In the genomic region with DNA sequence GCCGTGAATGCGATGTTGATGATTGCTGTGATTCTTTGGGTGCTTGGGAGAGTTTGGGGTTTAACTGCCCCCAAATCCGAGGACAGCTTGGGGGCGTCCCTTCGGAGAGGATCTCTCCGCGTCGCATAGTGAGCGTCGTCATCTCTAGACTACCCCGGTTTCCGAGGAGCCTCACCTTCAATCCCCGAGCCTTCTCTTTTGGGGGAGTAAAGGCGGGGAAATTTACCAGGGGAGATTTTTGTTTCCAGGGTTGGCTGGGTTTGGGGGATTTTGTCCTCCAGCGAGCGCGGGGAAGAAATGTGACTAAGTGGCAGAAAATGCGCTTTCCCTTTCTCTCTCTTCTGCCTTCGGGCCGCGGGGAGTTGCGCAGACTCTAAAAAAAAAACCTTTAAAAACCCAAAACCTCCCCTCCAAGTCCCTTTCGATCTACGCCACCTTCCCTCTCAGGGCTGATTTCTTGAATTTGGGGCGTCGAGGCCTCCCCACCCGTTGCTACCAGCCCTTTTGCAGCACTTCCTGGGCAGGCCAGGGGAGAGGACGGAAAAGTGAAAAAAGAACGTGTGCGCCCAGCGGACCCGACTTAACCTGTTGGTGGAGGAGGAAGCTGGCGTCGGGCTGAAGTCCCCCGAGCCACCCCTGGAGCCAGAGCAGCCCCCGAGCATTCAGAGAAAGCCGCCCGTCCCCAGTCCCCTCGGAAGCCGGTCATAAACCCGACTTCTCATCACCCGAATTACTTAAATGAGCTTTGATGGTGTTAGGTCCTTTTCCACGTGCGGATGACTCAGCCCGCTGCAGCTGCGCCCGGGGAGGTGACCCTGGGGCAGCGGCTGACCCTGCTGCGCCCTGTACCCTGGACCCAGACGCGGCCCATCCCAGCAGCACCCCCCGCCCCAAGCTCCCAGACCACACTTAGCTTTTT, we compare ENCODE assay signal across 1 cellular context.
TF ChIP-seq lines count a peak whose summit lies in the region.

No MANE protein-coding gene starts in this region.

TF ChIP-seq in H1, 55 proteins besides CTCF, POLR2A, EP300 and RAD21:
- TF ChIP-seq BACH1 (IDR thresholded peaks at IDR 0.05; ENCODE audit: low read length): no peak
- TF ChIP-seq GABPA (IDR thresholded peaks at IDR 0.05; ENCODE audit: borderline replicate concordance, insufficient read depth, low read length): no peak
- TF ChIP-seq GTF2F1 (IDR thresholded peaks at IDR 0.05; ENCODE audit: borderline replicate concordance, low read depth, low read length): no peak
- no peak for TF ChIP-seq SAP30 (IDR thresholded peaks at IDR 0.05; ENCODE audit: insufficient read depth, insufficient replicate concordance, low read length)
- TF ChIP-seq, protein P1, sequence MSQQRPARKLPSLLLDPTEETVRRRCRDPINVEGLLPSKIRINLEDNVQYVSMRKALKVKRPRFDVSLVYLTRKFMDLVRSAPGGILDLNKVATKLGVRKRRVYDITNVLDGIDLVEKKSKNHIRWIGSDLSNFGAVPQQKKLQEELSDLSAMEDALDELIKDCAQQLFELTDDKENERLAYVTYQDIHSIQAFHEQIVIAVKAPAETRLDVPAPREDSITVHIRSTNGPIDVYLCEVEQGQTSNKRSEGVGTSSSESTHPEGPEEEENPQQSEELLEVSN (IDR thresholded peaks at IDR 0.05): no peak; the same call in 1 of the 2 replicates
- no peak for TF ChIP-seq SP4 (IDR thresholded peaks at IDR 0.05; ENCODE audit: low read length)
- TF ChIP-seq, protein P2, sequence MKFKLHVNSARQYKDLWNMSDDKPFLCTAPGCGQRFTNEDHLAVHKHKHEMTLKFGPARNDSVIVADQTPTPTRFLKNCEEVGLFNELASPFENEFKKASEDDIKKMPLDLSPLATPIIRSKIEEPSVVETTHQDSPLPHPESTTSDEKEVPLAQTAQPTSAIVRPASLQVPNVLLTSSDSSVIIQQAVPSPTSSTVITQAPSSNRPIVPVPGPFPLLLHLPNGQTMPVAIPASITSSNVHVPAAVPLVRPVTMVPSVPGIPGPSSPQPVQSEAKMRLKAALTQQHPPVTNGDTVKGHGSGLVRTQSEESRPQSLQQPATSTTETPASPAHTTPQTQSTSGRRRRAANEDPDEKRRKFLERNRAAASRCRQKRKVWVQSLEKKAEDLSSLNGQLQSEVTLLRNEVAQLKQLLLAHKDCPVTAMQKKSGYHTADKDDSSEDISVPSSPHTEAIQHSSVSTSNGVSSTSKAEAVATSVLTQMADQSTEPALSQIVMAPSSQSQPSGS (IDR thresholded peaks at IDR 0.05; ENCODE audit: low read length): no peak
- no peak for TF ChIP-seq YY1 (IDR thresholded peaks at IDR 0.05; ENCODE audit: low read depth, low read length)
- TF ChIP-seq, protein P3, sequence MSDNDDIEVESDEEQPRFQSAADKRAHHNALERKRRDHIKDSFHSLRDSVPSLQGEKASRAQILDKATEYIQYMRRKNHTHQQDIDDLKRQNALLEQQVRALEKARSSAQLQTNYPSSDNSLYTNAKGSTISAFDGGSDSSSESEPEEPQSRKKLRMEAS (IDR thresholded peaks at IDR 0.05): 0 out of 2 replicates have a peak, but pooled peaks have one; percentile 54
- no peak for TF ChIP-seq ASH2L (IDR thresholded peaks at IDR 0.05; ENCODE audit: low read length)
- no peak for TF ChIP-seq HDAC6 (IDR thresholded peaks at IDR 0.05; ENCODE audit: low read depth, low read length)
- no peak for TF ChIP-seq BRCA1 (IDR thresholded peaks at IDR 0.05; ENCODE audit: low read depth, low read length)
- no peak for TF ChIP-seq CBX5 (IDR thresholded peaks at IDR 0.05; ENCODE audit: low read depth, low read length)
- peak; percentile 91 for TF ChIP-seq SUZ12 (IDR thresholded peaks at IDR 0.05; ENCODE audit: low read length)
- TF ChIP-seq CBX8 (IDR thresholded peaks at IDR 0.05; ENCODE audit: borderline replicate concordance, low read depth, low read length): peak; percentile 60
- TF ChIP-seq MAFK (IDR thresholded peaks at IDR 0.05; ENCODE audit: low read depth, low read length): no peak
- TF ChIP-seq FOSL1 (IDR thresholded peaks at IDR 0.05; ENCODE audit: insufficient read depth, low read depth, low read length): no peak
- TF ChIP-seq CHD1 (IDR thresholded peaks at IDR 0.05; ENCODE audit: low read depth, low read length): no peak
- peak; percentile 92 for TF ChIP-seq EZH2 (IDR thresholded peaks at IDR 0.05; ENCODE audit: low read depth, low read length, severe bottlenecking)
- no peak for TF ChIP-seq TEAD4 (IDR thresholded peaks at IDR 0.05; ENCODE audit: low read depth, low read length)
- no peak for TF ChIP-seq SIX5 (IDR thresholded peaks at IDR 0.05; ENCODE audit: low read depth, low read length)
- TF ChIP-seq TBP (IDR thresholded peaks at IDR 0.05; ENCODE audit: low read depth, low read length): no peak
- no peak for TF ChIP-seq KDM1A (IDR thresholded peaks at IDR 0.05; ENCODE audit: borderline replicate concordance, low read length)
- TF ChIP-seq RXRA (IDR thresholded peaks at IDR 0.05; ENCODE audit: insufficient read depth, low read depth, low read length): no peak
- TF ChIP-seq NANOG (IDR thresholded peaks at IDR 0.05; ENCODE audit: insufficient read depth, low read depth, low read length, poor library complexity, severe bottlenecking): no peak
- no peak for TF ChIP-seq SP2 (IDR thresholded peaks at IDR 0.05; ENCODE audit: low read length)
- no peak for TF ChIP-seq KDM4A (IDR thresholded peaks at IDR 0.05; ENCODE audit: low read depth, low read length, severe bottlenecking)
- TF ChIP-seq CHD2 (IDR thresholded peaks at IDR 0.05; ENCODE audit: low read length): no peak
- no peak for TF ChIP-seq KDM5A (IDR thresholded peaks at IDR 0.05; ENCODE audit: low read length)
- TF ChIP-seq SIN3A (conservative IDR thresholded peaks at IDR 0.05 in 1 of 2, IDR thresholded peaks at IDR 0.05 in 1 of 2; ENCODE audit: low read depth in 1 of 2, low read length in 2 of 2): no peak
- TF ChIP-seq, protein P4, sequence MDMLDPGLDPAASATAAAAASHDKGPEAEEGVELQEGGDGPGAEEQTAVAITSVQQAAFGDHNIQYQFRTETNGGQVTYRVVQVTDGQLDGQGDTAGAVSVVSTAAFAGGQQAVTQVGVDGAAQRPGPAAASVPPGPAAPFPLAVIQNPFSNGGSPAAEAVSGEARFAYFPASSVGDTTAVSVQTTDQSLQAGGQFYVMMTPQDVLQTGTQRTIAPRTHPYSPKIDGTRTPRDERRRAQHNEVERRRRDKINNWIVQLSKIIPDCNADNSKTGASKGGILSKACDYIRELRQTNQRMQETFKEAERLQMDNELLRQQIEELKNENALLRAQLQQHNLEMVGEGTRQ (IDR thresholded peaks at IDR 0.05; ENCODE audit: low read length): no peak
- TF ChIP-seq RFX5 (IDR thresholded peaks at IDR 0.05; ENCODE audit: borderline replicate concordance, low read depth, low read length): no peak
- peak; percentile 96 for TF ChIP-seq RNF2 (IDR thresholded peaks at IDR 0.05; ENCODE audit: borderline replicate concordance, low read depth, low read length, missing control alignments, poor library complexity, severe bottlenecking)
- no peak for TF ChIP-seq ZNF274 (IDR thresholded peaks at IDR 0.05; ENCODE audit: borderline replicate concordance, extremely low read depth, low read length)
- TF ChIP-seq RBBP5 (IDR thresholded peaks at IDR 0.05; ENCODE audit: borderline replicate concordance, low read depth, low read length): no peak
- TF ChIP-seq JUND (IDR thresholded peaks at IDR 0.05; ENCODE audit: low read length): no peak
- TF ChIP-seq CTBP2 (IDR thresholded peaks at IDR 0.05; ENCODE audit: borderline replicate concordance, insufficient read depth, insufficient read length, low read length): peak; percentile 81
- TF ChIP-seq POU5F1 (IDR thresholded peaks at IDR 0.05; ENCODE audit: low read depth, low read length): no peak
- TF ChIP-seq NRF1 (IDR thresholded peaks at IDR 0.05; ENCODE audit: low read depth, low read length): no peak
- no peak for TF ChIP-seq JUN (IDR thresholded peaks at IDR 0.05; ENCODE audit: low read depth, low read length)
- TF ChIP-seq BCL11A (IDR thresholded peaks at IDR 0.05; ENCODE audit: low read depth in 2 of 2, low read length in 2 of 2): no peak
- TF ChIP-seq TCF12 (IDR thresholded peaks at IDR 0.05; ENCODE audit: low read depth, low read length): no peak
- peak; percentile 61 for TF ChIP-seq CREB1 (IDR thresholded peaks at IDR 0.05)
- no peak for TF ChIP-seq SIRT6 (IDR thresholded peaks at IDR 0.05; ENCODE audit: low read length)
